In the genomic region with DNA sequence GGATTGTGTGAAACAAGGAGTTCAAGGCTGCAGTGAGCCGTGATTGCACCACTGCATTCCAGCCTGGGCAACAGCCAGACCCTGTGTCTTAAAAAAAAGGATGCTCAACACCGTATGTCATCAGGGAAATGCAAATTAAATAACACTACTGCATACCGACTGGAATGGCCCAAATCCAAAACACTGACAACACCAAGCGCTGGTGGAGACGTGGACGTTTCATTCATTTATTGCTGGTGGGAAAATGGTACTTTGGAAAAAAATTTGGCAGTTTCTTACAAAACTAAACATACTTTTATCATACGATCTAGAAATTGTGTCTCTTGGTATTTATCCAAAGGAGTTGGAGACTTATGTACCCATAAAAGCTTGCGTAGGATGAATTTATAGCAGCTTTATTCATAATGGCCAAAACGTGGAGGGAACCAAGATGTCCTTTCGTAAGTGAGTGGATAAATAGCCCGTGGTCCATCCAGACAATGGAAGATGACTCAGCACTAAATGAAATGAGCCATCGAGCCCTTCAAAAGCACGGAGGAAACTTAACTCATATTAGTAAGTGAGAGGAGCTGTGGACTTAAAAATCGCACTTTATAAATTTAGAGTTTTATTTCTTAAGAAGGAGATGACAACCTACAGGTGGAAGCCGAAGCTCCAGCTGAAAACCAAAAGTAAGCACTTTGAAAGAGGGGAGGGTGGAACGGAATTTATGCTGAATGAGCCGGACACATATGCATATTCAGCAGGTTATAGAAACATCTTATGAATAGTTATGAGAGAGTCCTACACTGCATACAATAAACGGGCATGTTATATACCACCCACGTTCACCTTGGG, we compare ENCODE assay signal across 20 cellular contexts. TPM values are rescaled to one million over a fixed set of nuclear protein-coding genes. Genes with fewer than 3 reads are reported as not detected.
DNase-seq lines count a peak whose midpoint lies in the region; ATAC-seq lines count a peak whose summit lies in the region.
"Had no signal": no experiment of that assay in that cellular context is flagged by ENCODE, and none has a peak within 500 bp of the region (broad histone marks: within the 10 kb centered on the region; RNA-seq: fewer than 3 reads in every experiment).

No MANE protein-coding gene starts in this region.

- H3K4me3 ChIP-seq in skeletal muscle cell (ENCODE audit: low read depth, low read length), result no peak overlapping the region
- H3K4me3 ChIP-seq: gastrocnemius medialis, neural progenitor cell, right atrium auricular region had no signal

- ATAC-seq in HG03342 (IDR thresholded peaks at IDR 0.05; ENCODE audit: unreplicated experiment) (no peak), GM21619 (IDR thresholded peaks at IDR 0.05; ENCODE audit: unreplicated experiment) (no peak), GM21447 (IDR thresholded peaks at IDR 0.05; ENCODE audit: unreplicated experiment) (no peak)
- ATAC-seq: activated CD4-positive, CD25-positive, alpha-beta regulatory T cell treated with anti-CD3 and anti-CD28 coated beads, Interleukin-2, amount 50 U/mL, for 24 hours; gastrocnemius medialis; T-helper 17 cell had no signal

- DNase-seq in EH (ENCODE audit: low read depth) (peak; percentile 97), RPMI7951 (ENCODE audit: low read depth) (peak; percentile 49), fibroblast of gingiva (ENCODE audit: low read depth) (peak; percentile 6), skeletal muscle cell (ENCODE audit: low read depth) (peak; percentile 41), MV-4-11 (lab: John Stamatoyannopoulos, UW) (no peak)
- DNase-seq: activated gamma-delta T cell; aorta; CD4-positive, CD25-positive, alpha-beta regulatory T cell; DMS53; gastrocnemius medialis; NCI-H2107; NCI-H774; T-helper 17 cell had no signal

RNA-seq across cellular contexts. Expression of gene NEU4, which starts 24.3 kb away (rescaled TPM):
- not detected in 2 replicates for total RNA-seq in RPMI7951 (2014; rRNA removed; shearing (Covaris generic))

RNA-seq across cellular contexts. Expression of gene PDCD1, which starts 25.4 kb away (rescaled TPM):
- not detected in 2 replicates for total RNA-seq in RPMI7951 (2014; rRNA removed; shearing (Covaris generic))
- total RNA-seq: dermis microvascular lymphatic vessel endothelial cell had no signal

RNA-seq across cellular contexts. Expression of gene RTP5, which starts 36.2 kb away (rescaled TPM):
- total RNA-seq in RPMI7951 (2014; rRNA removed; shearing (Covaris generic)), result not detected in 2 replicates
- total RNA-seq: aorta, dermis microvascular lymphatic vessel endothelial cell, gastrocnemius medialis, right atrium auricular region had no signal

RNA-seq across cellular contexts. Expression of gene GAL3ST2, which starts 56.7 kb away (rescaled TPM):
- total RNA-seq in RPMI7951 (2014; rRNA removed; shearing (Covaris generic)), result not detected in 2 replicates
- total RNA-seq: aorta, dermis microvascular lymphatic vessel endothelial cell had no signal
